In genomic region chr15:64825081-64825430, GRCh38 we compare ENCODE assay signal across 8 cellular contexts. TPM values are rescaled to one million over a fixed set of nuclear protein-coding genes. Genes with fewer than 3 reads are reported as not detected.
DNase-seq lines count a peak whose midpoint lies in the region; ATAC-seq lines count a peak whose summit lies in the region.

No MANE protein-coding gene starts in this region.

- WGBS in thymus: 2% methylated on average over 13 of the region's 13 CpGs

- no peaks in the 10 kb centered on the region for H3K9me3 Mint-ChIP-seq in CD8-positive, alpha-beta memory T cell
- no peaks in the 10 kb centered on the region for H3K9me3 Mint-ChIP-seq in activated naive CD4-positive, alpha-beta T cell treated with anti-CD3 and anti-CD28 coated beads, Interleukin-2, amount 50 U/mL, for 72 hours

- H3K27me3 Mint-ChIP-seq in CD8-positive, alpha-beta memory T cell: peaks cover 0 to 10% of the 10 kb centered on the region in 2 donors

- ATAC-seq in HG02970 (IDR thresholded peaks at IDR 0.05; ENCODE audit: low FRiP score, unreplicated experiment): peak; percentile 10
- ATAC-seq in activated naive CD4-positive, alpha-beta T cell treated with anti-CD3 and anti-CD28 coated beads, Interleukin-2, amount 50 U/mL, for 72 hours: peak; percentile 14 to 21

- POLR2A ChIA-PET in CD8-positive, alpha-beta memory T cell (lab: Charles Lee): interaction anchor here (0.5 to 1.7 kb wide), 7 partner anchors 10 to 377 kb away, joined by 3 to 13 read pairs (median 4); no protein-coding TSS in a partner anchor

- H3K27ac Mint-ChIP-seq in CD8-positive, alpha-beta memory T cell: peak overlapping the region in 2 of 8 donors; percentile 19 to 52
- H3K27ac Mint-ChIP-seq in activated naive CD4-positive, alpha-beta T cell treated with anti-CD3 and anti-CD28 coated beads, Interleukin-2, amount 50 U/mL, for 72 hours: peak overlapping the region; percentile 6 to 86

- H3K36me3 ChIP-seq in CD8-positive, alpha-beta memory T cell (ENCODE audit: insufficient read depth, low read length): no peaks in the 10 kb centered on the region
- peaks cover 17% of the 10 kb centered on the region for H3K36me3 ChIP-seq in thymus (ENCODE audit: control insufficient read depth, insufficient read depth)

- H3K4me1 Mint-ChIP-seq in CD8-positive, alpha-beta memory T cell: peaks cover 27 to 34% (median 33%) of the 10 kb centered on the region in 3 donors

- no peak overlapping the region for H3K27ac ChIP-seq in CD8-positive, alpha-beta memory T cell (ENCODE audit: low read depth, low read length)
- H3K27ac ChIP-seq in thymus (ENCODE audit: low read depth): no peak overlapping the region

- H3K4me3 Mint-ChIP-seq in CD8-positive, alpha-beta memory T cell: peak overlapping the region; percentile 79 to 92 (median 89)

- peaks cover 26% of the 10 kb centered on the region for H3K4me1 ChIP-seq in CD8-positive, alpha-beta memory T cell (ENCODE audit: insufficient read depth, low read length)
- peaks cover 12% of the 10 kb centered on the region for H3K4me1 ChIP-seq in thymus (ENCODE audit: control insufficient read depth, insufficient read depth, low read length)

- H3K4me3 ChIP-seq in CD8-positive, alpha-beta memory T cell (ENCODE audit: low read length): peak overlapping the region; percentile 85
- peak overlapping the region; percentile 57 for H3K4me3 ChIP-seq in thymus (ENCODE audit: low read length)

- CTCF ChIA-PET in CD8-positive, alpha-beta memory T cell (lab: Charles Lee): interaction anchor here (1.0 to 2.6 kb wide), 4 partner anchors 12 to 81 kb away, joined by 3 to 38 read pairs (median 4); no protein-coding TSS in a partner anchor

- H3K36me3 Mint-ChIP-seq in CD8-positive, alpha-beta memory T cell: no peaks in the 10 kb centered on the region
- H3K36me3 Mint-ChIP-seq in activated naive CD4-positive, alpha-beta T cell treated with anti-CD3 and anti-CD28 coated beads, Interleukin-2, amount 50 U/mL, for 72 hours: peaks cover 6 to 30% of the 10 kb centered on the region in 2 donors

- H3K9me3 ChIP-seq in CD8-positive, alpha-beta memory T cell (ENCODE audit: low read length): no peaks in the 10 kb centered on the region
- H3K9me3 ChIP-seq in thymus (ENCODE audit: control insufficient read depth): no peaks in the 10 kb centered on the region

- H3K27me3 ChIP-seq in CD8-positive, alpha-beta memory T cell (ENCODE audit: insufficient read depth, low read length, poor library complexity, severe bottlenecking): no peaks in the 10 kb centered on the region
- H3K27me3 ChIP-seq in thymus (ENCODE audit: control insufficient read depth, insufficient read depth): no peaks in the 10 kb centered on the region

- no peak for DNase-seq in CD8-positive, alpha-beta memory T cell
- peak in 1 of 2 donors; percentile 42 for DNase-seq in activated naive CD4-positive, alpha-beta T cell treated with anti-CD3 and anti-CD28 coated beads, Interleukin-2, amount 50 U/mL, for 72 hours (ENCODE audit: low spot score in 2 of 2)
- DNase-seq in kidney glomerular epithelial cell (lab: John Stamatoyannopoulos, UW): peak; percentile 37
- DNase-seq in activated CD4-positive, CD25-positive, alpha-beta regulatory T cell treated with anti-CD3 and anti-CD28 coated beads, Interleukin-2, amount 50 U/mL, for 72 hours: no peak
- DNase-seq in NCI-H2171 (lab: John Stamatoyannopoulos, UW): no peak
- no peak for DNase-seq in NCI-H1436 treated with DMSO at 0.1 percent for 48 hours (lab: John Stamatoyannopoulos, UW)

RNA-seq across cellular contexts. Expression of gene PIF1, which starts 0.4 kb away (rescaled TPM):
- 10 to 100 TPM; 14.6 to 14.7 TPM for total RNA-seq in CD8-positive, alpha-beta memory T cell
- polyA plus RNA-seq in CD8-positive, alpha-beta memory T cell: 0.25 TPM
- 10 to 100 TPM; 47.5 to 56.0 TPM for total RNA-seq in activated naive CD4-positive, alpha-beta T cell treated with anti-CD3 and anti-CD28 coated beads, Interleukin-2, amount 50 U/mL, for 72 hours
- polyA plus RNA-seq in thymus: 8.4 TPM

RNA-seq across cellular contexts. Expression of gene PLEKHO2, which starts 16.7 kb away (rescaled TPM):
- 10 to 100 TPM; 15.8 to 16.1 TPM for total RNA-seq in CD8-positive, alpha-beta memory T cell
- 33.3 TPM for polyA plus RNA-seq in CD8-positive, alpha-beta memory T cell
- total RNA-seq in activated naive CD4-positive, alpha-beta T cell treated with anti-CD3 and anti-CD28 coated beads, Interleukin-2, amount 50 U/mL, for 72 hours: 10 to 100 TPM; 13.7 to 16.1 TPM
- 18.7 TPM for polyA plus RNA-seq in thymus

RNA-seq across cellular contexts. Expression of gene RBPMS2, which starts 49.7 kb away (rescaled TPM):
- total RNA-seq in CD8-positive, alpha-beta memory T cell: not detected
- not detected for polyA plus RNA-seq in CD8-positive, alpha-beta memory T cell
- total RNA-seq in activated naive CD4-positive, alpha-beta T cell treated with anti-CD3 and anti-CD28 coated beads, Interleukin-2, amount 50 U/mL, for 72 hours: not detected
- polyA plus RNA-seq in thymus: 4.2 TPM
